1 cellular context compared by ENCODE assay signal in the genomic region with DNA sequence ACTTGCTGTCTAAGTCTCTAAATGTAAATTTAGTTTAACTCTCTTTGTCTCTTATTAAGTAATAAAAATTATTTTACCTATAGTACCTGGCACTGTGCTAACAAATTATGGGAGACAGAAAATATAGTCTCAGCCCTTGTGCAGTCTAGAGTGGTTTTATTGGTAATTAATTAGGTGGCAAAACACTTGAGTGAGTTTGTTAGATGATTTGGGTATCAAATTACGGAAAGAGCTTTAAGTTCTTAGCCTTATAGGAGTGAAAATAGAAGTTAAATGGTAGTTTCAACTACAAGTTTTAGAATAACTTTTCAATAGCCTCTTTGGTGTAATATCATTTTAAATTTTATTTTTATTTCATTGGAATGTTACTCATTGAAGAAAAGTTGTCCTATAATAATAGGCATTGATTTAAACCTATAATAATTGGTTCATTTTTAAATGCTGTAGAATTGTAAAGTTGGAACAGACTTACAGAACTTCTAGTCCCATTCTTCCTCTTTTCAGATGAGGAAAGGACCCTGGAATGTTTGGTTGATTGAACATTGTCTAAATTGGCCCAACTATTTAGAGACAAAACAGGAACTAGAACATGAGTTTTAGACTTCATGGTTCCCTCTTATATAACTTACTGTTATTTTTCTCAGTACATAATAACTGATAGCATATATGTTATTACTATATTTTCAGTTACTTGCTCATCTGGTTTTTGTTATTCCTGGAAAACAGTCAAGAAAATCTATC.
TF ChIP-seq lines count a peak whose summit lies in the region.

No MANE protein-coding gene starts in this region.

TF ChIP-seq in GM12878, 131 proteins besides CTCF, POLR2A, EP300 and RAD21 (continued from another document):
- TF ChIP-seq SKIL (IDR thresholded peaks at IDR 0.05; ENCODE audit: low read depth, poor library complexity, severe bottlenecking) (no peak), USF1 (IDR thresholded peaks at IDR 0.05; ENCODE audit: borderline replicate concordance, extremely low read length, insufficient read depth, low read depth, low read length) (no peak), ZNF592 (IDR thresholded peaks at IDR 0.05) (no peak)
- TF ChIP-seq, protein P1, sequence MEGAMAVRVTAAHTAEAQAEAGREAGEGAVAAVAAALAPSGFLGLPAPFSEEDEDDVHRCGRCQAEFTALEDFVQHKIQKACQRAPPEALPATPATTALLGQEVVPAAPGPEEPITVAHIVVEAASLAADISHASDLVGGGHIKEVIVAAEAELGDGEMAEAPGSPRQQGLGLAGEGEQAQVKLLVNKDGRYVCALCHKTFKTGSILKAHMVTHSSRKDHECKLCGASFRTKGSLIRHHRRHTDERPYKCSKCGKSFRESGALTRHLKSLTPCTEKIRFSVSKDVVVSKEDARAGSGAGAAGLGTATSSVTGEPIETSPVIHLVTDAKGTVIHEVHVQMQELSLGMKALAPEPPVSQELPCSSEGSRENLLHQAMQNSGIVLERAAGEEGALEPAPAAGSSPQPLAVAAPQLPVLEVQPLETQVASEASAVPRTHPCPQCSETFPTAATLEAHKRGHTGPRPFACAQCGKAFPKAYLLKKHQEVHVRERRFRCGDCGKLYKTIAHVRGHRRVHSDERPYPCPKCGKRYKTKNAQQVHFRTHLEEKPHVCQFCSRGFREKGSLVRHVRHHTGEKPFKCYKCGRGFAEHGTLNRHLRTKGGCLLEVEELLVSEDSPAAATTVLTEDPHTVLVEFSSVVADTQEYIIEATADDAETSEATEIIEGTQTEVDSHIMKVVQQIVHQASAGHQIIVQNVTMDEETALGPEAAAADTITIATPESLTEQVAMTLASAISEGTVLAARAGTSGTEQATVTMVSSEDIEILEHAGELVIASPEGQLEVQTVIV (IDR thresholded peaks at IDR 0.05; ENCODE audit: borderline replicate concordance, partially characterized antibody), result no peak
- TF ChIP-seq, protein P2, sequence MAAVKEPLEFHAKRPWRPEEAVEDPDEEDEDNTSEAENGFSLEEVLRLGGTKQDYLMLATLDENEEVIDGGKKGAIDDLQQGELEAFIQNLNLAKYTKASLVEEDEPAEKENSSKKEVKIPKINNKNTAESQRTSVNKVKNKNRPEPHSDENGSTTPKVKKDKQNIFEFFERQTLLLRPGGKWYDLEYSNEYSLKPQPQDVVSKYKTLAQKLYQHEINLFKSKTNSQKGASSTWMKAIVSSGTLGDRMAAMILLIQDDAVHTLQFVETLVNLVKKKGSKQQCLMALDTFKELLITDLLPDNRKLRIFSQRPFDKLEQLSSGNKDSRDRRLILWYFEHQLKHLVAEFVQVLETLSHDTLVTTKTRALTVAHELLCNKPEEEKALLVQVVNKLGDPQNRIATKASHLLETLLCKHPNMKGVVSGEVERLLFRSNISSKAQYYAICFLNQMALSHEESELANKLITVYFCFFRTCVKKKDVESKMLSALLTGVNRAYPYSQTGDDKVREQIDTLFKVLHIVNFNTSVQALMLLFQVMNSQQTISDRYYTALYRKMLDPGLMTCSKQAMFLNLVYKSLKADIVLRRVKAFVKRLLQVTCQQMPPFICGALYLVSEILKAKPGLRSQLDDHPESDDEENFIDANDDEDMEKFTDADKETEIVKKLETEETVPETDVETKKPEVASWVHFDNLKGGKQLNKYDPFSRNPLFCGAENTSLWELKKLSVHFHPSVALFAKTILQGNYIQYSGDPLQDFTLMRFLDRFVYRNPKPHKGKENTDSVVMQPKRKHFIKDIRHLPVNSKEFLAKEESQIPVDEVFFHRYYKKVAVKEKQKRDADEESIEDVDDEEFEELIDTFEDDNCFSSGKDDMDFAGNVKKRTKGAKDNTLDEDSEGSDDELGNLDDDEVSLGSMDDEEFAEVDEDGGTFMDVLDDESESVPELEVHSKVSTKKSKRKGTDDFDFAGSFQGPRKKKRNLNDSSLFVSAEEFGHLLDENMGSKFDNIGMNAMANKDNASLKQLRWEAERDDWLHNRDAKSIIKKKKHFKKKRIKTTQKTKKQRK (IDR thresholded peaks at IDR 0.05; ENCODE audit: low read depth, low read length), result no peak
